In the genomic region with DNA sequence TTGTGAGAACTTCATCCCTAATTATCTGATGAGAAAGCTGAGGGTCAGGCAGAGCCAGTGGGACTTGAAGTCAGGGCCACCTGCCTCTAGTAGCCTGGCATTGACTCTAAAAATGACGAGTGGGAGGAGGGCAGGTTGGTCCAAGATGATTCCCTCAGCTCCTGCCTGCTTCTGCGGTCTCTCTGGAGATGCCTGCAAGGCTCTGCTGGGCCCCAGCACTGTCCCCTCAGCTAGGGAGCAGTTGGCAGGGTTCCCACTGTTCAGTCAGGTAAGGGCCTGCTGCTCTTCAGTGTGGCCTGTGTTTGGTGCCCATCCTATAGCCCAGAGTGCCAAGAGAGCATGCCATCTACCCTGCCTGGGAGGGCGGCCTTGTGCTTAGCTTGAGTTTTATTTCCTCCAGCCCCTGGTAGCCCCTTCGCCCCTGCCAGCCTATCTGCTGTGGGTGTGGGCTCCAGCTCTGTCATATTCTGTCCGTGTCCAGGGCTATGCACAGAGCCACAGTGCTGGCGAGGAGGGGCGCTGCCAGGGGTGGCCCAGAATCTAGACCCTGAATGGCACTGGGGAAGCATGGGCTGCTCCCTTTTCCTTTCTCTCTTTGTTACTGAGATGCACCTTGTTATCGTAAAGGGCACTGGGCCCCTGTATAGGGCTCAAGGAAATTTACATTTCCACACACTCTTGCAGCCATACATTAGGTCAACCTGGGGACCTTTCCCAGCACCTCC, we compare ENCODE assay signal across 25 cellular contexts.
"Had no signal": no experiment of that assay in that cellular context is flagged by ENCODE, and none has a peak within 500 bp of the region (broad histone marks: within the 10 kb centered on the region; RNA-seq: fewer than 3 reads in every experiment).

No MANE protein-coding gene starts in this region.

- H3K36me3 ChIP-seq: esophagus squamous epithelium, ovary, spleen, suprapubic skin had no signal

- H3K27me3 ChIP-seq: esophagus squamous epithelium, ovary, spleen, suprapubic skin had no signal

- H3K27ac ChIP-seq: coronary artery, esophagus squamous epithelium, ovary, psoas muscle, skin epidermis, spleen, suprapubic skin had no signal

- H3K4me3 Mint-ChIP-seq: mesothelial cell of epicardium; naive thymus-derived CD4-positive, alpha-beta T cell; nephron; stimulated activated naive CD8-positive, alpha-beta T cell treated with anti-CD3 and anti-CD28 coated beads, Interleukin-15, amount 100 ng/mL, for 72 hours had no signal

- H3K4me3 ChIP-seq: coronary artery, esophagus squamous epithelium, ovary, psoas muscle, skin epidermis, spleen, suprapubic skin had no signal

- H3K36me3 Mint-ChIP-seq: mesothelial cell of epicardium; naive thymus-derived CD4-positive, alpha-beta T cell had no signal

- H3K27ac Mint-ChIP-seq: mesothelial cell of epicardium; naive thymus-derived CD4-positive, alpha-beta T cell; nephron had no signal

- DNase-seq: dermis blood vessel endothelial cell; effector memory CD4-positive, alpha-beta T cell; esophagus squamous epithelium; foreskin melanocyte; hypothalamus; kidney; mesenchymal stem cell; naive thymus-derived CD4-positive, alpha-beta T cell; nucleus accumbens; ovary; posterior cingulate gyrus; psoas muscle; right cardiac atrium; spleen; stimulated activated CD4-positive, alpha-beta T cell treated with anti-CD3 and anti-CD28 coated beads, Interleukin-4, amount 100 ng/mL, for 4 hours; stimulated activated naive CD4-positive, alpha-beta T cell; stimulated activated naive CD8-positive, alpha-beta T cell treated with anti-CD3 and anti-CD28 coated beads, Interleukin-15, amount 100 ng/mL, for 72 hours; trophoblast cell had no signal

- H3K9me3 Mint-ChIP-seq: mesothelial cell of epicardium; nephron; stimulated activated naive CD8-positive, alpha-beta T cell treated with anti-CD3 and anti-CD28 coated beads, Interleukin-15, amount 100 ng/mL, for 72 hours had no signal

- ATAC-seq: left lobe of liver; naive thymus-derived CD4-positive, alpha-beta T cell; psoas muscle; right cardiac atrium had no signal

- FAIRE-seq: endothelial cell of umbilical vein, kidney had no signal

- H3K27me3 Mint-ChIP-seq: naive thymus-derived CD4-positive, alpha-beta T cell; stimulated activated naive CD8-positive, alpha-beta T cell treated with anti-CD3 and anti-CD28 coated beads, Interleukin-15, amount 100 ng/mL, for 72 hours had no signal

- H3K9me3 ChIP-seq: esophagus squamous epithelium, ovary, psoas muscle, spleen, suprapubic skin had no signal
